In genomic region chr6:35318845-35319220, GRCh38 we compare ENCODE assay signal across 9 cellular contexts. TPM values are rescaled to one million over a fixed set of nuclear protein-coding genes. Genes with fewer than 3 reads are reported as not detected.
DNase-seq lines count a peak whose midpoint lies in the region; ATAC-seq, FAIRE-seq and TF ChIP-seq lines count a peak whose summit lies in the region.
"Had no signal": no experiment of that assay in that cellular context is flagged by ENCODE, and none has a peak within 500 bp of the region (broad histone marks: within the 10 kb centered on the region; RNA-seq: fewer than 3 reads in every experiment).

No MANE protein-coding gene starts in this region.

- H3K79me2 ChIP-seq in keratinocyte (ENCODE audit: control insufficient read depth, insufficient read depth, low read length), result no peaks in the 10 kb centered on the region

- H3K4me3 Mint-ChIP-seq in MCF 10A (ENCODE audit: unreplicated experiment), result peak overlapping the region; percentile 77

- no peaks in the 10 kb centered on the region for H3K9me1 ChIP-seq in keratinocyte (ENCODE audit: control insufficient read depth, extremely low read depth, insufficient read depth, low read length)

- H2AFZ ChIP-seq in keratinocyte (ENCODE audit: control insufficient read depth, low read length), result peak overlapping the region; percentile 66

- no peak for FAIRE-seq in keratinocyte (lab: Jason Lieb, UNC)

- DNase-seq in MCF 10A (ENCODE audit: unreplicated experiment) (no peak), keratinocyte (ENCODE audit: low read depth, low spot score) (no peak), EL (no peak), AG08395 (ENCODE audit: low spot score) (no peak)

- no peaks in the 10 kb centered on the region for H4K20me1 ChIP-seq in keratinocyte (ENCODE audit: control insufficient read depth, extremely low read depth, insufficient read depth, low read length)

- no peak overlapping the region for H3K27ac ChIP-seq in HUES48 (ENCODE audit: low read depth, low read length)
- no peak overlapping the region for H3K27ac ChIP-seq in keratinocyte (ENCODE audit: control insufficient read depth, insufficient read depth, low read length)
- H3K27ac ChIP-seq in skeletal muscle tissue (ENCODE audit: low read depth, low read length), result peak overlapping the region; percentile 25
- H3K27ac ChIP-seq: HL-60 had no signal

- H3K4me2 ChIP-seq in keratinocyte (ENCODE audit: control insufficient read depth, extremely low read depth, insufficient read depth, low read depth, low read length), result peak overlapping the region; percentile 78

- no peaks in the 10 kb centered on the region for H3K27me3 Mint-ChIP-seq in MCF 10A (ENCODE audit: insufficient read depth, unreplicated experiment)

- no peak overlapping the region for H3K27ac Mint-ChIP-seq in MCF 10A (ENCODE audit: low read depth, unreplicated experiment)

- no peaks in the 10 kb centered on the region for H3K9me3 ChIP-seq in HUES48 (ENCODE audit: control insufficient read depth, insufficient read depth, low read length)
- no peaks in the 10 kb centered on the region for H3K9me3 ChIP-seq in keratinocyte (ENCODE audit: control insufficient read depth, low read depth, low read length)
- H3K9me3 ChIP-seq in skeletal muscle tissue (ENCODE audit: control insufficient read depth in 3 of 3, low read length in 3 of 3), result no peaks in the 10 kb centered on the region

- intact Hi-C loops in MCF 10A (cut with micrococcal nuclease), result no loop called here

- H3K4me3 ChIP-seq in HUES48 (ENCODE audit: low read depth, low read length) (peak overlapping the region; percentile 60), keratinocyte (ENCODE audit: control insufficient read depth in 2 of 3, extremely low read depth in 1 of 3, insufficient read depth in 2 of 3, low read depth in 1 of 3, low read length in 3 of 3) (peak overlapping the region in 2 of 3 experiments; percentile 14 to 69), skeletal muscle tissue (ENCODE audit: low read length in 3 of 3) (peak overlapping the region; percentile 67 to 79 (median 78))

- CTCF ChIA-PET in MCF 10A (lab: Yijun Ruan, JAX), result no interaction called here

- H3K27me3 ChIP-seq in HUES48 (ENCODE audit: control insufficient read depth, insufficient read depth, low read length) (peaks cover 23% of the 10 kb centered on the region), keratinocyte (ENCODE audit: control insufficient read depth, extremely low read depth, insufficient read depth, low read length) (no peaks in the 10 kb centered on the region), skeletal muscle tissue (ENCODE audit: control insufficient read depth in 3 of 3, insufficient read depth in 3 of 3, low read length in 3 of 3) (no peaks in the 10 kb centered on the region)

- peaks cover 10% of the 10 kb centered on the region for H3K4me1 Mint-ChIP-seq in MCF 10A (ENCODE audit: insufficient read depth, unreplicated experiment)

- dilution Hi-C loops in keratinocyte (cut with MboI; ENCODE audit: extremely low pct_ligation_motif_present, low sequenced_read_pairs), result no loop called here

- no peak for TF ChIP-seq CTCF in MCF 10A (IDR thresholded peaks at IDR 0.05; ENCODE audit: unreplicated experiment)
- no peak for TF ChIP-seq CTCF in keratinocyte (optimal IDR thresholded peaks at IDR 0.05 in 1 of 3, IDR thresholded peaks at IDR 0.05 in 1 of 3, conservative IDR thresholded peaks at IDR 0.05 in 1 of 3; ENCODE audit: extremely low read depth in 1 of 3, insufficient read depth in 2 of 3, low read length in 3 of 3)

- no peaks in the 10 kb centered on the region for H3K9me3 Mint-ChIP-seq in MCF 10A (ENCODE audit: unreplicated experiment)

- H3K36me3 Mint-ChIP-seq in MCF 10A (ENCODE audit: insufficient read depth, unreplicated experiment), result peaks cover 44% of the 10 kb centered on the region

- H3K4me1 ChIP-seq in HUES48 (ENCODE audit: control insufficient read depth, insufficient read depth, low read length), result peaks cover 14% of the 10 kb centered on the region
- H3K4me1 ChIP-seq in keratinocyte (ENCODE audit: control insufficient read depth, extremely low read depth, insufficient read depth, low read length), result peaks cover 10% of the 10 kb centered on the region
- peaks cover 13 to 15% (median 13%) of the 10 kb centered on the region in 3 donors for H3K4me1 ChIP-seq in skeletal muscle tissue (ENCODE audit: control insufficient read depth in 3 of 3, insufficient read depth in 3 of 3, low read length in 3 of 3)

- ATAC-seq in GM18867 (IDR thresholded peaks at IDR 0.05; ENCODE audit: unreplicated experiment), result no peak
- ATAC-seq in HG03159 (IDR thresholded peaks at IDR 0.05; ENCODE audit: unreplicated experiment), result no peak

- H3K36me3 ChIP-seq in HUES48 (ENCODE audit: control insufficient read depth, insufficient read depth, low read length) (no peaks in the 10 kb centered on the region), keratinocyte (ENCODE audit: control insufficient read depth in 2 of 2, extremely low read depth in 1 of 2, insufficient read depth in 2 of 2, low read length in 2 of 2) (peaks cover 20 to 22% of the 10 kb centered on the region in 2 experiments), skeletal muscle tissue (ENCODE audit: control insufficient read depth in 3 of 3, insufficient read depth in 3 of 3, low read length in 3 of 3) (no peaks in the 10 kb centered on the region)

- H3K9ac ChIP-seq in HUES48 (ENCODE audit: low read depth, low read length) (peak overlapping the region; percentile 45), keratinocyte (ENCODE audit: control insufficient read depth, extremely low read depth, insufficient read depth, low read length) (peak overlapping the region; percentile 52), skeletal muscle tissue (ENCODE audit: low read depth in 1 of 3, low read length in 3 of 3) (peak overlapping the region in 2 of 3 donors; percentile 73 to 84)

- POLR2A ChIA-PET in MCF 10A (lab: Yijun Ruan, JAX), result no interaction called here

- BruUV-seq in MCF 10A (replicated peaks; lab: Mats Ljungman, UMichigan), result no TSS peak

RNA-seq across cellular contexts. Expression of gene DEF6, which starts 21.2 kb away (rescaled TPM):
- total RNA-seq in MCF 10A (2022) (17.8 and 23.1 TPM in 2 replicates), skeletal muscle tissue (5.2 TPM)
- 12.4 to 17.4 TPM (median 17.3 TPM) in 3 replicates for polyA plus RNA-seq in keratinocyte
- 9.1 TPM for polyA plus RNA-seq in keratinocyte (2011; ENCODE audit: low read depth)
- 6.4 and 10.8 TPM in 2 replicates for polyA plus RNA-seq in keratinocyte (2011; cell fraction: cytosol; rRNA removed)
- polyA plus RNA-seq in keratinocyte (2011; cell fraction: nucleus; rRNA removed), result 22.6 and 34.0 TPM in 2 replicates
- 12.0 and 15.8 TPM in 2 replicates for polyA plus RNA-seq in keratinocyte (2012; ENCODE audit: low replicate concordance)
- 8.1 to 13.7 TPM (median 12.6 TPM) in 3 replicates for polyA minus RNA-seq in keratinocyte
- 15.9 TPM for polyA minus RNA-seq in keratinocyte (2011; cell fraction: cytosol; rRNA and poly(A)+ RNA removed)
- 13.2 and 17.5 TPM in 2 replicates for polyA minus RNA-seq in keratinocyte (2011; cell fraction: nucleus; rRNA and poly(A)+ RNA removed)

RNA-seq across cellular contexts. Expression of gene PPARD, which starts 23.5 kb away (rescaled TPM):
- total RNA-seq in MCF 10A (2022) (13.8 and 16.8 TPM in 2 replicates), skeletal muscle tissue (2.6 TPM)
- polyA plus RNA-seq in keratinocyte, result 15.1 to 24.4 TPM (median 20.6 TPM) in 3 replicates
- 11.1 TPM for polyA plus RNA-seq in keratinocyte (2011; ENCODE audit: low read depth)
- 17.4 and 22.7 TPM in 2 replicates for polyA plus RNA-seq in keratinocyte (2011; cell fraction: cytosol; rRNA removed)
- polyA plus RNA-seq in keratinocyte (2011; cell fraction: nucleus; rRNA removed), result 30.6 and 39.0 TPM in 2 replicates
- 31.1 and 48.5 TPM in 2 replicates for polyA plus RNA-seq in keratinocyte (2012; ENCODE audit: low replicate concordance)
- 28.7 to 66.9 TPM (median 29.2 TPM) in 3 replicates for polyA minus RNA-seq in keratinocyte
- polyA minus RNA-seq in keratinocyte (2011; cell fraction: cytosol; rRNA and poly(A)+ RNA removed), result 21.1 TPM
- polyA minus RNA-seq in keratinocyte (2011; cell fraction: nucleus; rRNA and poly(A)+ RNA removed), result 16.0 and 19.2 TPM in 2 replicates

RNA-seq across cellular contexts. Expression of gene ZNF76, which starts 59.3 kb away (rescaled TPM):
- 28.0 and 28.4 TPM in 2 replicates for total RNA-seq in MCF 10A (2022)
- polyA plus RNA-seq in keratinocyte, result 7.2 to 11.5 TPM (median 7.6 TPM) in 3 replicates
- polyA plus RNA-seq in keratinocyte (2011; ENCODE audit: low read depth), result 3.7 TPM
- polyA plus RNA-seq in keratinocyte (2011; cell fraction: cytosol; rRNA removed), result 5.8 and 7.7 TPM in 2 replicates
- 22.6 and 32.4 TPM in 2 replicates for polyA plus RNA-seq in keratinocyte (2011; cell fraction: nucleus; rRNA removed)
- 6.7 and 7.8 TPM in 2 replicates for polyA plus RNA-seq in keratinocyte (2012; ENCODE audit: low replicate concordance)
- 8.9 to 18.2 TPM (median 16.5 TPM) in 3 replicates for polyA minus RNA-seq in keratinocyte
- 10.7 TPM for polyA minus RNA-seq in keratinocyte (2011; cell fraction: cytosol; rRNA and poly(A)+ RNA removed)
- 9.7 and 10.9 TPM in 2 replicates for polyA minus RNA-seq in keratinocyte (2011; cell fraction: nucleus; rRNA and poly(A)+ RNA removed)
- total RNA-seq in skeletal muscle tissue, result 16.7 TPM
